8 cellular contexts compared by ENCODE assay signal in the genomic region with DNA sequence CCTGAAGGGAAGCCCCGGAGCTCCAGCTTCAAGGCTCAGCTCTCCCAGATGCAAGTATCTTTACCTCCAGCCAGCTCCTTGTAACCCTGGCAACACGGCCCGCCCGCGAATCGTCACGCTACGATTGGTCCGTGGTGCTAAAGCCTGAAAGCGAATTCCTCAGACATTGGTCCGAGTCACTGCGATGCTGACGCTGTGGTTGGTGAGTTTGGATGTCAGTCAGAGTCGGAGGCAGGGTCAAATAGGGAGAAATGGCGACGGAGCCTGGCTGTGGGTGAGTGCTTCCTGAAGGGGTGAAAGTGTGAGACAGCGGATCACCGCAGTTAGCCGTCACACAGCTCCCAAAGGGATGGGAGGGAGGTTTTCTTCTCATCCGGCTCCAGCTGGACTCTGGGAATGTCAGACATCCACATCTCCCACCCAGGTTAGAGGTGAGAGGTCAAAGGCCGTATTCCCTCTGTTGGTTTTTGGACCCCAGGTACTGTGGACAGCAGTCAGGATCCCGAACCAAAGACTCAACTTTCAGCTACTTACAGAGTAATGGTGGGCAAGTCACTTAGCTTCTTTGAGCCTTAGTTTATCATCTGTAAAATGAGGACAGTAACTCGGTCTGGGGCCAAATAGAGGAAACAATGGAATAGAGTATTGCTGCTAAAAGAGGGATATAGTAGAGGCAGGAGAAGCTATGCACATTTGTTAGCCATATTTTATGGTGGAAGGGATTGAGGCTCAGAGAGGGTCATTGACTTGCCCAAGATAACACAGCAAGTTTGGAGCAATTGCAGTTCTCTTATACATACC.
DNase-seq lines count a peak whose midpoint lies in the region; ATAC-seq and TF ChIP-seq lines count a peak whose summit lies in the region.

A gene (plus strand): TSS at position 240 of the 801 bp plus-strand sequence. CDS start 1,366 bp downstream, outside the sequence.

- ATAC-seq in GM19324 (IDR thresholded peaks at IDR 0.05; ENCODE audit: low FRiP score, unreplicated experiment) = peak; percentile 96
- ATAC-seq in HG03460 (IDR thresholded peaks at IDR 0.05; ENCODE audit: unreplicated experiment) = peak; percentile 96

- no peaks in the 10 kb centered on the region for H3K27me3 ChIP-seq in BLaER1
- no peaks in the 10 kb centered on the region for H3K27me3 ChIP-seq in layer of hippocampus (ENCODE audit: control insufficient read depth, insufficient read depth, low read length)

- peak within 1 kb of the TSS; percentile 73 for H3K4me3 ChIP-seq in BLaER1
- H3K4me3 ChIP-seq in coronary artery = peak within 1 kb of the TSS; percentile 79

- H3K4me1 ChIP-seq in BLaER1 = peaks cover 28% of the 10 kb centered on the region

- H3K9ac ChIP-seq in BLaER1 = peak within 1 kb of the TSS; percentile 84

- no peaks in the 10 kb centered on the region for H3K9me3 ChIP-seq in BLaER1

- peak; percentile 89 for DNase-seq in NCI-H524 treated with DMSO at 0.1 percent for 48 hours (lab: John Stamatoyannopoulos, UW)
- peak; percentile 100 for DNase-seq in activated CD4-positive, alpha-beta T cell treated with anti-CD3 and anti-CD28 coated beads for 48 hours
- peak; percentile 99 for DNase-seq in coronary artery (ENCODE audit: low spot score)
- peak; percentile 96 to 97 (median 97) for DNase-seq in stimulated activated CD4-positive, alpha-beta T cell treated with anti-CD3 and anti-CD28 coated beads, Interleukin-1b, Interleukin-23, amount 100 ng/mL, for 24 hours (ENCODE audit: low read depth in 4 of 4, low spot score in 1 of 4)

- H4K20me1 ChIP-seq in BLaER1 = peaks cover 39% of the 10 kb centered on the region

- H3K4me2 ChIP-seq in BLaER1 = peak within 1 kb of the TSS; percentile 88

- no peak for TF ChIP-seq CTCF in coronary artery (IDR thresholded peaks at IDR 0.05)

- H3K27ac ChIP-seq in BLaER1 = peak within 1 kb of the TSS; percentile 84
- H3K27ac ChIP-seq in coronary artery = peak within 1 kb of the TSS; percentile 51 to 93
- peak within 1 kb of the TSS; percentile 70 for H3K27ac ChIP-seq in layer of hippocampus (ENCODE audit: low read depth, low read length)

- peaks cover 80% of the 10 kb centered on the region for H3K36me3 ChIP-seq in BLaER1

Comparison
In these comparisons a context has a peak if more than half of its experiments do, and no peak if none do; other contexts are left out.
1. Peak in every context shown above with its lines: DNase-seq, ATAC-seq, H3K4me3 ChIP-seq and H3K27ac ChIP-seq.